ENCODE assay signal across 13 cellular contexts in the genomic region with DNA sequence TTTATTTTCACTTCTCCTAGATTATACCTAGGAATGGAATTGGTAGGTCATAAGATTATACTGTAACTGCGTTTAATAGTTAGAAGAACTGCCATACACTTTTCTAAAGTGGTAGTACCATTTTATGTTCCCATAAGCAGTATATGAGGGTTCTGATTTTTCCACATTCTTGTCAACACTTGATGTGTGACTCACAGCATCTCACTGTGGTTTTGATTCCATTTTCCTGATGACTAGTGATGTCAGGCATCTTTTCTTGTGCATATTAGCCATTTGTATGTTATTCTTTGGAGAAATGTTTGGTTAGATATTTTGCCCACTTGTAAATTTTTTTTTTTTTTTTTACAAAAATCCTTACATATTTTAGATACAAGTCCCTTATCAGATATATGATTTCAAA. TPM values are rescaled to one million over a fixed set of nuclear protein-coding genes. Genes with fewer than 3 reads are reported as not detected.
DNase-seq lines count a peak whose midpoint lies in the region; ATAC-seq and TF ChIP-seq lines count a peak whose summit lies in the region.
"Had no signal": no experiment of that assay in that cellular context is flagged by ENCODE, and none has a peak within 500 bp of the region (broad histone marks: within the 10 kb centered on the region; RNA-seq: fewer than 3 reads in every experiment).

No MANE protein-coding gene starts in this region.

- ATAC-seq in GM21737 (IDR thresholded peaks at IDR 0.05; ENCODE audit: unreplicated experiment) (no peak), GM18511 (IDR thresholded peaks at IDR 0.05; ENCODE audit: unreplicated experiment) (no peak)
- ATAC-seq in activated CD4-positive, CD25-positive, alpha-beta regulatory T cell treated with anti-CD3 and anti-CD28 coated beads, Interleukin-2, amount 50 U/mL, for 24 hours, result no peak
- ATAC-seq: left lung; stimulated activated naive CD8-positive, alpha-beta T cell treated with anti-CD3 and anti-CD28 coated beads, Interleukin-15, amount 100 ng/mL, for 72 hours had no signal

- H3K4me1 ChIP-seq in HEK293 (ENCODE audit: control insufficient read depth, insufficient read depth, low read length) (no peaks in the 10 kb centered on the region), adrenal gland (replicated peaks in 1 of 2) (peaks cover 7 to 14% of the 10 kb centered on the region in 2 donors)

- no peaks in the 10 kb centered on the region for H3K27me3 ChIP-seq in adrenal gland
- H3K27me3 ChIP-seq: left lung, neutrophil had no signal

- POLR2A ChIA-PET in HEK293 (lab: Yijun Ruan, JAX), result no interaction called here

- no peaks in the 10 kb centered on the region for H3K9me3 ChIP-seq in HEK293 (ENCODE audit: control insufficient read depth, insufficient read depth, low read depth, low read length)
- H3K9me3 ChIP-seq in adrenal gland (replicated peaks in 1 of 3), result no peaks in the 10 kb centered on the region
- H3K9me3 ChIP-seq: neutrophil had no signal

- CTCF ChIA-PET in HEK293 (lab: Yijun Ruan, JAX), result interaction anchor here (0.6 kb wide), 2 partner anchors 93 to 325 kb away, joined by 3 to 4 read pairs; no protein-coding TSS in a partner anchor

- TF ChIP-seq CTCF in HEK293 (tag by site-specific recombination; IDR thresholded peaks at IDR 0.05) (no peak), fibroblast of villous mesenchyme (IDR thresholded peaks at IDR 0.05; ENCODE audit: insufficient read depth, low read depth, low read length) (no peak), adrenal gland (IDR thresholded peaks at IDR 0.05) (no peak)

- H3K36me3 ChIP-seq in HEK293 (ENCODE audit: control insufficient read depth in 2 of 2, insufficient read depth in 1 of 2, low read length in 2 of 2) (peaks cover 34 to 67% of the 10 kb centered on the region in 2 experiments), adrenal gland (replicated peaks in 1 of 2) (peaks cover 0 to 8% of the 10 kb centered on the region in 2 donors)

- H3K4me3 ChIP-seq in HEK293 (ENCODE audit: low read depth, low read length) (no peak overlapping the region), fibroblast of villous mesenchyme (ENCODE audit: low read depth, low read length) (no peak overlapping the region), adrenal gland (no peak overlapping the region)
- H3K4me3 ChIP-seq: left lung had no signal

- intact Hi-C loops in adrenal gland (cut with DNase I), result loop anchor here (10.0 kb wide), 1 partner anchor 88 kb away; the partner anchor contains the start of gene CYBRD1 (in 2 of the 2)

- no peak overlapping the region for H3K27ac ChIP-seq in HEK293 (ENCODE audit: extremely low read depth, low read depth, low read length)
- no peak overlapping the region for H3K27ac ChIP-seq in adrenal gland
- H3K27ac ChIP-seq: left lung, neutrophil had no signal

- peak; percentile 87 for DNase-seq in ACHN
- DNase-seq in SW480 (ENCODE audit: low spot score), result peak; percentile 20
- peak; percentile 42 for DNase-seq in fibroblast of villous mesenchyme (ENCODE audit: low read depth)
- no peak for DNase-seq in adrenal gland
- DNase-seq: left lung; NCI-H2081; stimulated activated CD4-positive, alpha-beta T cell treated with anti-CD3 and anti-CD28 coated beads, Interleukin-1b, Interleukin-23, amount 100 ng/mL, for 48 hours; stimulated activated naive CD8-positive, alpha-beta T cell treated with anti-CD3 and anti-CD28 coated beads, Interleukin-15, amount 100 ng/mL, for 72 hours had no signal

- in situ Hi-C loops in ACHN (cut with HindIII; ENCODE audit: low pct_ligation_motif_present, low pct_unique_long_range_greater_than_20kb, low sequenced_read_pairs), result no loop called here

- 96 to 100% (median 97%) methylated on average over 1 of the region's 1 CpG for WGBS in adrenal gland, 4 donors

- TF ChIP-seq POLR2A in adrenal gland (IDR thresholded peaks at IDR 0.05), result no peak

TF ChIP-seq in HEK293, 187 proteins besides CTCF, POLR2A, EP300 and RAD21:
- no peak for TF ChIP-seq ZSCAN16 (tag by site-specific recombination; IDR thresholded peaks at IDR 0.05)
- TF ChIP-seq SETDB1 (IDR thresholded peaks at IDR 0.05; ENCODE audit: insufficient read length, low read length), result peak; percentile 55

RNA-seq across cellular contexts. Expression of gene DCAF17, which starts 2.3 kb away (rescaled TPM):
- 24.2 and 29.4 TPM in 2 replicates for total RNA-seq in fibroblast of villous mesenchyme
- total RNA-seq in adrenal gland, result 10 to 100 TPM in 7 of 8 donors, 1 to 10 TPM in 1; 9.6 to 19.9 (median 17.3) TPM
- 10 to 100 TPM in 1 of 3 donors, 1 to 10 TPM in 2; 2.6 to 13.6 (median 4.0) TPM for polyA plus RNA-seq in adrenal gland

RNA-seq across cellular contexts. Expression of gene METTL8, which starts 2.5 kb away (rescaled TPM):
- total RNA-seq in fibroblast of villous mesenchyme, result 14.2 and 29.8 TPM in 2 replicates
- total RNA-seq in adrenal gland, result 10 to 100 TPM; 13.8 to 37.5 (median 20.6) TPM
- 10 to 100 TPM in 1 of 3 donors, 1 to 10 TPM in 2; 3.3 to 24.7 (median 6.6) TPM for polyA plus RNA-seq in adrenal gland

Comparison
In these comparisons a context has a peak if more than half of its experiments do, and no peak if none do; other contexts are left out.
1. DNase-seq: peak in ACHN (single experiment), SW480 (single experiment) and fibroblast of villous mesenchyme (single experiment); none in adrenal gland (0 of 7).